8 cellular contexts compared by ENCODE assay signal in the genomic region with DNA sequence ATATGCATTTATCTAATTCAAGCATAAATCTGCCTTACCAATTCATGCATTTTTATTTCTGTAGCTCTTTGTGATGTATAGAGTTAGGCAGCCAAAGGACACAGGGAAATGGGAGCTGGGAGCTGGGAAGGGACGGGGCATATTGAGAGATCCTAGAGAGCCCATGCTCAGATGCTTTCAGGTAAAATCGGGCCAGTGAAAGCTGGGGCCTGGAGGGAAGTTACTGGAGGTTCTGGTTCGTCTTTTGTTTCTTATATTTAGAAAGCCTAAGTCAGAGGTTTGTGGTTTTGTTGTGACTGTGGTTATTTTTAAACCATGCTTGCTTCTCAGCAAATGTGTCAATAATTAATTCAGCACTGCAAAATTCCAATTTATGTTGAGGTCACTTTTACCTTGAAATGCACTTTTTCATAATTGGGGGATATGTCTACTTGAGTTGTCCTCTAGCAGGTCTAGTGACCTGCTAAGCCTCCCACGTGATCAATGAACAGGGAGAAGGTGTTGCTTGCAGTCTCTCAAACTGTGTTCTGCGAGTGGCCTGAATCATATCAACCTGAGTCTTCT. TPM values are rescaled to one million over a fixed set of nuclear protein-coding genes. Genes with fewer than 3 reads are reported as not detected.
DNase-seq lines count a peak whose midpoint lies in the region; ATAC-seq, FAIRE-seq and TF ChIP-seq lines count a peak whose summit lies in the region.

No MANE protein-coding gene starts in this region.

- peak overlapping the region; percentile 99 for H3K18ac ChIP-seq in mesendoderm (ENCODE audit: low read length)

- no CpG with 5 or more reads among the region's 5 CpGs for WGBS in mesendoderm (ENCODE audit: extremely low coverage, insufficient coverage, low lambda C conversion rate)

- peak overlapping the region; percentile 43 for H2BK15ac ChIP-seq in mesendoderm (replicated peaks; ENCODE audit: low read depth)

- no peaks in the 10 kb centered on the region for H3K36me3 ChIP-seq in mesendoderm (ENCODE audit: control insufficient read depth, insufficient read depth, low read length)

- H4K5ac ChIP-seq in mesendoderm (ENCODE audit: low read length), result peak overlapping the region; percentile 75

- no peaks in the 10 kb centered on the region for H3K27me3 ChIP-seq in mesendoderm (ENCODE audit: insufficient read depth, low read length, poor library complexity)

- DNase-seq in astrocyte of the spinal cord (ENCODE audit: low read depth, low spot score) (no peak), mesendoderm (no peak), NCI-H2029 treated with DMSO at 0.1 percent for 48 hours (lab: John Stamatoyannopoulos, UW) (no peak), urothelium cell line (ENCODE audit: low spot score) (no peak)
- no peak for DNase-seq in stimulated activated CD4-positive, alpha-beta T cell treated with anti-CD3 and anti-CD28 coated beads, Interleukin-1b, Interleukin-23, amount 100 ng/mL, for 48 hours

- H2BK5ac ChIP-seq in mesendoderm (ENCODE audit: low read length), result peak overlapping the region; percentile 84

- H3K4ac ChIP-seq in mesendoderm (ENCODE audit: low read depth, low read length), result peak overlapping the region; percentile 93

- no peak for FAIRE-seq in urothelium cell line (lab: Jason Lieb, UNC)

- peak overlapping the region; percentile 96 for H2BK120ac ChIP-seq in mesendoderm (ENCODE audit: low read depth, low read length)

- H3K4me3 ChIP-seq in astrocyte of the spinal cord (ENCODE audit: low read depth, low read length), result peak overlapping the region; percentile 30
- no peak overlapping the region for H3K4me3 ChIP-seq in mesendoderm (ENCODE audit: low read length)

- peak overlapping the region; percentile 62 for H3K27ac ChIP-seq in mesendoderm (ENCODE audit: low read depth, low read length)

- no peak overlapping the region for H3K23ac ChIP-seq in mesendoderm (ENCODE audit: low read length)

- no peaks in the 10 kb centered on the region for H3K79me1 ChIP-seq in mesendoderm (ENCODE audit: low read length)

- no peak overlapping the region for H3K9ac ChIP-seq in mesendoderm (ENCODE audit: low read length)

- peak overlapping the region; percentile 70 for H3K56ac ChIP-seq in mesendoderm (ENCODE audit: low read length)

- no peaks in the 10 kb centered on the region for H3K79me2 ChIP-seq in mesendoderm (ENCODE audit: control insufficient read depth, insufficient read depth, low read length)

- H2AK5ac ChIP-seq in mesendoderm (ENCODE audit: low read length), result peak overlapping the region; percentile 78

- TF ChIP-seq CTCF in astrocyte of the spinal cord (IDR thresholded peaks at IDR 0.05; ENCODE audit: low read depth, low read length), result no peak

- in situ Hi-C loops in astrocyte of the spinal cord (cut with HindIII; ENCODE audit: low sequenced_read_pairs), result no loop called here

- H3K4me2 ChIP-seq in mesendoderm (ENCODE audit: low read length), result no peak overlapping the region

- H4K8ac ChIP-seq in mesendoderm (ENCODE audit: low read depth, low read length), result peak overlapping the region; percentile 31

- peaks cover 25% of the 10 kb centered on the region for H3K4me1 ChIP-seq in mesendoderm (ENCODE audit: control insufficient read depth, low read depth, low read length)

- peak; percentile 31 for ATAC-seq in GM18498 (IDR thresholded peaks at IDR 0.05; ENCODE audit: unreplicated experiment)
- peak; percentile 21 for ATAC-seq in HG03432 (IDR thresholded peaks at IDR 0.05; ENCODE audit: unreplicated experiment)
- no peak for ATAC-seq in GM19328 (IDR thresholded peaks at IDR 0.05; ENCODE audit: unreplicated experiment)

RNA-seq across cellular contexts. Expression of gene IFIT3, which starts 5.0 kb away (rescaled TPM):
- polyA plus RNA-seq in mesendoderm (2013, experiment 1 of 2), result 5.0 TPM
- polyA plus RNA-seq in mesendoderm (2013, experiment 2 of 2), result 4.9 TPM

RNA-seq across cellular contexts. Expression of gene IFIT2, which starts 31.0 kb away (rescaled TPM):
- 2.3 TPM for polyA plus RNA-seq in mesendoderm (2013, experiment 1 of 2)
- polyA plus RNA-seq in mesendoderm (2013, experiment 2 of 2), result 2.3 TPM

RNA-seq across cellular contexts. Expression of gene IFIT1B, which starts 45.1 kb away (rescaled TPM):
- not detected for polyA plus RNA-seq in mesendoderm (2013, experiment 1 of 2)
- 0.03 TPM for polyA plus RNA-seq in mesendoderm (2013, experiment 2 of 2)

RNA-seq across cellular contexts. Expression of gene IFIT1, which starts 59.6 kb away (rescaled TPM):
- polyA plus RNA-seq in mesendoderm (2013, experiment 1 of 2), result 2.2 TPM
- 2.2 TPM for polyA plus RNA-seq in mesendoderm (2013, experiment 2 of 2)
